19 cellular contexts compared by ENCODE assay signal in genomic region chr4:186943607-186943908, GRCh38.
DNase-seq lines count a peak whose midpoint lies in the region; ATAC-seq and TF ChIP-seq lines count a peak whose summit lies in the region.
"Had no signal": no experiment of that assay in that cellular context is flagged by ENCODE, and none has a peak within 500 bp of the region (broad histone marks: within the 10 kb centered on the region; RNA-seq: fewer than 3 reads in every experiment).

No MANE protein-coding gene starts in this region.

- 24 to 42% methylated on average over 2 of the region's 2 CpGs for WGBS in transverse colon (ENCODE audit: low coverage in 1 of 2), 2 donors

- H3K36me3 ChIP-seq in mucosa of descending colon (ENCODE audit: low read depth) (no peaks in the 10 kb centered on the region), transverse colon (no peaks in the 10 kb centered on the region)
- H3K36me3 ChIP-seq: Peyer's patch, SJCRH30 had no signal

- peaks cover 63% of the 10 kb centered on the region for H3K4me1 Mint-ChIP-seq in brain
- H3K4me1 Mint-ChIP-seq in stimulated activated memory B cell treated with anti-CD40 and anti-IgM and Interleukin-4, amounts not matched to agents 10 μg/mL and 1 μg/mL and 100 μg/mL, for 72 hours: no peaks in the 10 kb centered on the region

- ATAC-seq in mucosa of descending colon (peak; percentile 81), HG03045 (IDR thresholded peaks at IDR 0.05; ENCODE audit: unreplicated experiment) (no peak)
- ATAC-seq in stimulated activated memory B cell treated with anti-CD40 and anti-IgM and Interleukin-4, amounts not matched to agents 10 μg/mL and 1 μg/mL and 100 μg/mL, for 72 hours: no peak
- ATAC-seq: HCT116 had no signal

- peaks cover 4% of the 10 kb centered on the region for H3K27me3 Mint-ChIP-seq in brain
- H3K27me3 Mint-ChIP-seq in stimulated activated memory B cell treated with anti-CD40 and anti-IgM and Interleukin-4, amounts not matched to agents 10 μg/mL and 1 μg/mL and 100 μg/mL, for 72 hours: no peaks in the 10 kb centered on the region

- H3K36me3 Mint-ChIP-seq in brain: no peaks in the 10 kb centered on the region
- H3K36me3 Mint-ChIP-seq in stimulated activated memory B cell treated with anti-CD40 and anti-IgM and Interleukin-4, amounts not matched to agents 10 μg/mL and 1 μg/mL and 100 μg/mL, for 72 hours: no peaks in the 10 kb centered on the region

- TF ChIP-seq EP300 in transverse colon (IDR thresholded peaks at IDR 0.05; ENCODE audit: low read depth): no peak

- H3K4me1 ChIP-seq in mucosa of descending colon (ENCODE audit: low read depth) (peaks cover 25% of the 10 kb centered on the region), transverse colon (peaks cover 5 to 42% (median 20%) of the 10 kb centered on the region in 4 donors)

- TF ChIP-seq POLR2A in transverse colon (IDR thresholded peaks at IDR 0.05): no peak

- TF ChIP-seq CTCF in brain (conservative IDR thresholded peaks at IDR 0.05): no peak
- TF ChIP-seq CTCF in mucosa of descending colon (IDR thresholded peaks at IDR 0.05): no peak
- TF ChIP-seq CTCF in transverse colon (IDR thresholded peaks at IDR 0.05): no peak

- intact Hi-C loops in mucosa of descending colon (cut with DNase I, micrococcal nuclease) (no loop called here), transverse colon (cut with DNase I; ENCODE audit: low total_unique reads) (no loop called here)

- H3K4me3 ChIP-seq in mucosa of descending colon (no peak overlapping the region), transverse colon (no peak overlapping the region)
- H3K4me3 ChIP-seq: Peyer's patch, SJCRH30 had no signal

- DNase-seq in NCI-H526 (lab: John Stamatoyannopoulos, UW) (peak; percentile 60), mucosa of descending colon (no peak), transverse colon (no peak), glomerular visceral epithelial cell (ENCODE audit: extremely low spot score) (no peak), RKO (ENCODE audit: low spot score) (no peak)
- DNase-seq: DMS53, GDM1, NCI-H1694 treated with DMSO at 0.1 percent for 48 hours, NCI-H2107, NCI-H446 treated with DMSO at 0.1 percent for 48 hours, NCI-H748 treated with DMSO at 0.1 percent for 48 hours, Peyer's patch had no signal

- H3K27ac Mint-ChIP-seq in brain: peak overlapping the region in 3 of 5 experiments; percentile 44 to 80 (median 64)
- H3K27ac Mint-ChIP-seq in stimulated activated memory B cell treated with anti-CD40 and anti-IgM and Interleukin-4, amounts not matched to agents 10 μg/mL and 1 μg/mL and 100 μg/mL, for 72 hours: no peak overlapping the region

- H3K4me3 Mint-ChIP-seq in brain: no peak overlapping the region
- H3K4me3 Mint-ChIP-seq in stimulated activated memory B cell treated with anti-CD40 and anti-IgM and Interleukin-4, amounts not matched to agents 10 μg/mL and 1 μg/mL and 100 μg/mL, for 72 hours: no peak overlapping the region

- peaks cover 0 to 2% (median 0%) of the 10 kb centered on the region in 5 experiments for H3K9me3 Mint-ChIP-seq in brain
- H3K9me3 Mint-ChIP-seq in stimulated activated memory B cell treated with anti-CD40 and anti-IgM and Interleukin-4, amounts not matched to agents 10 μg/mL and 1 μg/mL and 100 μg/mL, for 72 hours: no peaks in the 10 kb centered on the region

- peak overlapping the region in 3 of 4 donors; percentile 40 to 59 (median 41) for H3K27ac ChIP-seq in transverse colon
- H3K27ac ChIP-seq: C4-2B, KMS-11, SJCRH30 had no signal

- in situ Hi-C loops in transverse colon (cut with MboI; ENCODE audit: low pct_ligation_motif_present in 1 of 4, low pct_unique_long_range_greater_than_20kb in 1 of 4, low sequenced_read_pairs in 3 of 4): loop anchor here (25.0 kb wide), 1 partner anchor 206 kb away; no protein-coding TSS in a partner anchor

- H3K9me3 ChIP-seq in mucosa of descending colon (no peaks in the 10 kb centered on the region), transverse colon (no peaks in the 10 kb centered on the region)
- H3K9me3 ChIP-seq: Peyer's patch, SJCRH30 had no signal

- H3K27me3 ChIP-seq in transverse colon: no peaks in the 10 kb centered on the region
- H3K27me3 ChIP-seq: Peyer's patch, SJCRH30 had no signal

Comparison
In these comparisons a context has a peak if more than half of its experiments do, and no peak if none do; other contexts are left out.
1. DNase-seq: peak in NCI-H526 (2 of 2); none in mucosa of descending colon (0 of 3), transverse colon (single experiment), glomerular visceral epithelial cell (single experiment) and RKO (single experiment).